Comparison of ENCODE assay signal across 11 cellular contexts in genomic region chr20:39004508-39004907, GRCh38. TPM values are rescaled to one million over a fixed set of nuclear protein-coding genes. Genes with fewer than 3 reads are reported as not detected.
DNase-seq lines count a peak whose midpoint lies in the region; ATAC-seq, FAIRE-seq and TF ChIP-seq lines count a peak whose summit lies in the region.
"Had no signal": no experiment of that assay in that cellular context is flagged by ENCODE, and none has a peak within 500 bp of the region (broad histone marks: within the 10 kb centered on the region; RNA-seq: fewer than 3 reads in every experiment).

No MANE protein-coding gene starts in this region.

- H2BK5ac ChIP-seq in mesenchymal stem cell (ENCODE audit: low read depth, low read length, poor library complexity, severe bottlenecking), result no peak overlapping the region

- H3K9ac ChIP-seq in OCI-LY1 (ENCODE audit: low read length) (no peak overlapping the region), mesenchymal stem cell (ENCODE audit: low read length) (no peak overlapping the region)

- H3K4me3 ChIP-seq in CD8-positive, alpha-beta memory T cell (ENCODE audit: low read length), result no peak overlapping the region
- H3K4me3 ChIP-seq in OCI-LY1 (ENCODE audit: low read depth, low read length, poor library complexity, severe bottlenecking) (no peak overlapping the region), mesenchymal stem cell (ENCODE audit: insufficient read depth in 1 of 2, low read depth in 1 of 2, low read length in 2 of 2) (no peak overlapping the region)

- no peaks in the 10 kb centered on the region for H3K79me2 ChIP-seq in OCI-LY1 (ENCODE audit: insufficient read depth, low read length)

- peak overlapping the region in 1 of 7 donors; percentile 28 for H3K4me3 Mint-ChIP-seq in CD8-positive, alpha-beta memory T cell

- no peaks in the 10 kb centered on the region for H3K27me3 ChIP-seq in CD8-positive, alpha-beta memory T cell (ENCODE audit: insufficient read depth, low read length, poor library complexity, severe bottlenecking)
- H3K27me3 ChIP-seq in OCI-LY1 (ENCODE audit: insufficient read depth, low read length) (no peaks in the 10 kb centered on the region), mesenchymal stem cell (ENCODE audit: control insufficient read depth in 1 of 2, insufficient read depth in 1 of 2, low read length in 2 of 2) (no peaks in the 10 kb centered on the region)

- H3K4me1 Mint-ChIP-seq in CD8-positive, alpha-beta memory T cell, result peaks cover 18 to 36% (median 28%) of the 10 kb centered on the region in 3 donors

- H4K8ac ChIP-seq in mesenchymal stem cell (ENCODE audit: low read length), result no peak overlapping the region

- 100% methylated on average over 1 of the region's 1 CpG for WGBS in mesenchymal stem cell

- no peaks in the 10 kb centered on the region for H4K20me1 ChIP-seq in OCI-LY1 (ENCODE audit: insufficient read depth, low read length)

- peak overlapping the region in 1 of 8 donors; percentile 15 for H3K27ac Mint-ChIP-seq in CD8-positive, alpha-beta memory T cell

- no peaks in the 10 kb centered on the region for H3K9me2 ChIP-seq in OCI-LY1 (ENCODE audit: low read depth, low read length)

- no peak overlapping the region for H2BK12ac ChIP-seq in mesenchymal stem cell (ENCODE audit: low read length in 2 of 2)

- H3K4me1 ChIP-seq in CD8-positive, alpha-beta memory T cell (ENCODE audit: insufficient read depth, low read length), result peaks cover 5% of the 10 kb centered on the region
- H3K4me1 ChIP-seq in OCI-LY1 (ENCODE audit: insufficient read depth, low read length, severe bottlenecking), result peaks cover 7% of the 10 kb centered on the region
- no peaks in the 10 kb centered on the region for H3K4me1 ChIP-seq in mesenchymal stem cell (ENCODE audit: control insufficient read depth, insufficient read depth, low read depth, low read length)

- H3K18ac ChIP-seq in mesenchymal stem cell (ENCODE audit: low read depth in 1 of 2, low read length in 2 of 2), result no peak overlapping the region

- peaks cover 13% of the 10 kb centered on the region for H3K79me1 ChIP-seq in mesenchymal stem cell (replicated peaks; ENCODE audit: low read length, poor library complexity, severe bottlenecking)

- H3K14ac ChIP-seq in mesenchymal stem cell (ENCODE audit: low read length in 2 of 2), result no peak overlapping the region

- H3K4me2 ChIP-seq in OCI-LY1 (ENCODE audit: low read length), result no peak overlapping the region
- H3K4me2 ChIP-seq in mesenchymal stem cell (ENCODE audit: low read length, poor library complexity, severe bottlenecking), result no peak overlapping the region

- H3K9me3 Mint-ChIP-seq in CD8-positive, alpha-beta memory T cell, result no peaks in the 10 kb centered on the region

- peak; percentile 54 for FAIRE-seq in HTR-8/SVneo (lab: Jason Lieb, UNC)
- FAIRE-seq: endometrium, H1 had no signal

- H2AK5ac ChIP-seq in mesenchymal stem cell (ENCODE audit: low read length, severe bottlenecking), result no peak overlapping the region

- no peak overlapping the region for H2BK15ac ChIP-seq in mesenchymal stem cell (ENCODE audit: low read depth, poor library complexity, severe bottlenecking)

- no peak overlapping the region for H3K23ac ChIP-seq in mesenchymal stem cell (ENCODE audit: low read length in 2 of 2)

- POLR2A ChIA-PET in CD8-positive, alpha-beta memory T cell (lab: Charles Lee), result no interaction called here
- POLR2A ChIA-PET in GM10248 (lab: Yijun Ruan, JAX), result no interaction called here

- H3F3A ChIP-seq in OCI-LY1 (ENCODE audit: insufficient read depth, low read length), result no peaks in the 10 kb centered on the region

- H3K9me3 ChIP-seq in CD8-positive, alpha-beta memory T cell (ENCODE audit: low read length), result no peaks in the 10 kb centered on the region
- no peaks in the 10 kb centered on the region for H3K9me3 ChIP-seq in OCI-LY1 (ENCODE audit: low read length)
- H3K9me3 ChIP-seq in mesenchymal stem cell (ENCODE audit: control insufficient read depth, low read length), result no peaks in the 10 kb centered on the region

- DNase-seq in CD8-positive, alpha-beta memory T cell, result peak in 3 of 5 donors; percentile 3 to 58 (median 16)
- DNase-seq in HTR-8/SVneo (ENCODE audit: insufficient read length, low spot score), result no peak
- DNase-seq in mesenchymal stem cell, result no peak
- DNase-seq in GDM1 (lab: John Stamatoyannopoulos, UW), result no peak
- no peak for DNase-seq in GM10248 (ENCODE audit: extremely low spot score)
- DNase-seq: aorta had no signal

- no peak overlapping the region for H3K4ac ChIP-seq in mesenchymal stem cell (ENCODE audit: low read depth in 1 of 2, low read length in 2 of 2)

- H3K36me3 ChIP-seq in CD8-positive, alpha-beta memory T cell (ENCODE audit: insufficient read depth, low read length), result peaks cover 7% of the 10 kb centered on the region
- H3K36me3 ChIP-seq in OCI-LY1 (ENCODE audit: insufficient read depth, low read length), result peaks cover 77% of the 10 kb centered on the region
- H3K36me3 ChIP-seq in mesenchymal stem cell (ENCODE audit: control insufficient read depth in 1 of 2, insufficient read depth in 2 of 2, low read depth in 1 of 2, low read length in 2 of 2), result peaks cover 41 to 94% of the 10 kb centered on the region in 2 experiments

- H2AFZ ChIP-seq in OCI-LY1 (ENCODE audit: low read length), result no peak overlapping the region
- H2AFZ ChIP-seq in mesenchymal stem cell (ENCODE audit: low read depth, low read length), result no peak overlapping the region

- CTCF ChIA-PET in CD8-positive, alpha-beta memory T cell (lab: Charles Lee), result interaction anchor here (1.6 kb wide), 1 partner anchor 44 kb away, joined by 3 read pairs; no protein-coding TSS in a partner anchor
- CTCF ChIA-PET in GM10248 (lab: Yijun Ruan, JAX), result interaction anchor here (0.7 to 1.4 kb wide), 3 partner anchors 9 to 41 kb away, joined by 3 to 4 read pairs (median 4); no protein-coding TSS in a partner anchor

- H4K91ac ChIP-seq in mesenchymal stem cell (ENCODE audit: low read length), result no peak overlapping the region

- TF ChIP-seq CTCF in OCI-LY1 (IDR thresholded peaks at IDR 0.05; ENCODE audit: low read length), result no peak
- no peak for TF ChIP-seq CTCF in GM10248 (IDR thresholded peaks at IDR 0.05; ENCODE audit: control extremely low read depth, extremely low read depth, low read depth, missing control alignments)

- H3K36me3 Mint-ChIP-seq in CD8-positive, alpha-beta memory T cell, result peaks cover 18 to 85% (median 48%) of the 10 kb centered on the region in 3 donors

- no peak overlapping the region for H2BK120ac ChIP-seq in mesenchymal stem cell (ENCODE audit: low read depth, low read length)

- ATAC-seq in esophagus mucosa (peak; percentile 89), HG02610 (IDR thresholded peaks at IDR 0.05; ENCODE audit: unreplicated experiment) (no peak)

- no peaks in the 10 kb centered on the region for H3K27me3 Mint-ChIP-seq in CD8-positive, alpha-beta memory T cell

- H3K27ac ChIP-seq in CD8-positive, alpha-beta memory T cell (ENCODE audit: low read depth, low read length), result no peak overlapping the region
- peak overlapping the region; percentile 21 for H3K27ac ChIP-seq in OCI-LY1 (ENCODE audit: low read depth, low read length, poor library complexity, severe bottlenecking)
- H3K27ac ChIP-seq in mesenchymal stem cell (ENCODE audit: low read length, poor library complexity, severe bottlenecking), result no peak overlapping the region

RNA-seq across cellular contexts. Expression of gene DHX35, which starts 42.4 kb away (rescaled TPM):
- total RNA-seq in CD8-positive, alpha-beta memory T cell, result 10 to 100 TPM; 19.9 to 20.5 TPM
- 6.0 TPM for polyA plus RNA-seq in CD8-positive, alpha-beta memory T cell
- total RNA-seq in esophagus mucosa, result 6.3 TPM
- 5.0 TPM for polyA plus RNA-seq in mesenchymal stem cell (2013, experiment 1 of 2)
- polyA plus RNA-seq in mesenchymal stem cell (2013, experiment 2 of 2), result 4.3 TPM

Comparison
In these comparisons a context has a peak if more than half of its experiments do, and no peak if none do; other contexts are left out.
1. DNase-seq: peak in CD8-positive, alpha-beta memory T cell (3 of 5); none in HTR-8/SVneo (single experiment), mesenchymal stem cell (single experiment), GDM1 (single experiment) and GM10248 (single experiment).